Comparison of ENCODE assay signal across 28 cellular contexts in the genomic region with DNA sequence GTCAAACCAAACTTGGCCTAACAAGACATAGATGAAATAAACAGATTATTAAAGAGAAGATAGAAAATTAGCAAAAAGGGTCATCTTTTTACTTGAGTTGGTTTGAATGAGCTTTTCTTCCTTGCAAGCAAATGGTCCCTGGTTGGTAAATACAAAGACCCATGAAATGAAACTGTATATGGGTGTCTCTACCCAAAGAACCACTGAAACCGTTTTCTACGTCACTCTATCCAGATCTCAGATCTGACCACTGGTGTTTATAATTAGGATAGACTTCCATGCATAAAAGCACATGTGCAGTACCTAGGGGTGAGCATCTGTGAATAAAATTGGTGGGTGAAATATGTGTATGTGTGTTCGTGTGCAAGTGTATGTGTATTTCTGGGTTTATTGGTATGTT.
"Had no signal": no experiment of that assay in that cellular context is flagged by ENCODE, and none has a peak within 500 bp of the region (broad histone marks: within the 10 kb centered on the region; RNA-seq: fewer than 3 reads in every experiment).

No MANE protein-coding gene starts in this region.

- H3K4me1 ChIP-seq: body of pancreas, colonic mucosa, esophagus muscularis mucosa had no signal

- H3K36me3 ChIP-seq: adrenal gland, cardiac muscle cell, colonic mucosa, esophagus muscularis mucosa, WERI-Rb-1 had no signal

- H3K27me3 ChIP-seq: body of pancreas, cardiac muscle cell, colonic mucosa, esophagus muscularis mucosa had no signal

- H3K9me3 ChIP-seq: adrenal gland, body of pancreas, colonic mucosa, esophagus muscularis mucosa had no signal

- H3K4me3 ChIP-seq: adrenal gland, body of pancreas, cardiac muscle cell, colonic mucosa, esophagus muscularis mucosa had no signal

- DNase-seq: activated B cell treated with CpG ODN at 0.5 μM for 24 hours; activated CD4-positive, alpha-beta T cell treated with anti-CD3 and anti-CD28 coated beads for 48 hours; activated CD4-positive, alpha-beta T cell treated with anti-CD3 and anti-CD28 coated beads, Interleukin-2, amount 50 U/mL, for 1 hour; activated CD4-positive, alpha-beta T cell treated with anti-CD3 and anti-CD28 coated beads, Interleukin-2, amount 50 U/mL, for 48 hours; activated CD8-positive, alpha-beta memory T cell treated with anti-CD3 and anti-CD28 coated beads for 24 hours; activated CD8-positive, alpha-beta T cell treated with anti-CD3 and anti-CD28 coated beads for 36 hours; activated effector memory CD4-positive, alpha-beta T cell treated with anti-CD3 and anti-CD28 coated beads, Interleukin-2, amount 50 U/mL, for 16 hours; activated naive CD4-positive, alpha-beta T cell treated with anti-CD3 and anti-CD28 coated beads for 36 hours; activated naive CD8-positive, alpha-beta T cell treated with anti-CD3 and anti-CD28 coated beads for 36 hours; activated naive CD8-positive, alpha-beta T cell treated with anti-CD3 and anti-CD28 coated beads, Interleukin-2, amount 50 U/mL, for 24 hours; activated T-cell treated with anti-CD3 and anti-CD28 coated beads, Interleukin-2, amount 50 U/mL, for 4 hours; adrenal gland; amygdala; aorta; body of pancreas; central memory CD4-positive, alpha-beta T cell; cerebellar nuclear complex; colonic mucosa; effector CD4-positive, alpha-beta T cell; effector memory CD8-positive, alpha-beta T cell; erythroblast; head of caudate nucleus; T-helper 1 cell; T-helper 17 cell; T1000; WERI-Rb-1 had no signal

- H3K27ac ChIP-seq: body of pancreas, cardiac muscle cell, colonic mucosa, esophagus muscularis mucosa, WERI-Rb-1 had no signal
